33 cellular contexts compared by ENCODE assay signal in the genomic region with DNA sequence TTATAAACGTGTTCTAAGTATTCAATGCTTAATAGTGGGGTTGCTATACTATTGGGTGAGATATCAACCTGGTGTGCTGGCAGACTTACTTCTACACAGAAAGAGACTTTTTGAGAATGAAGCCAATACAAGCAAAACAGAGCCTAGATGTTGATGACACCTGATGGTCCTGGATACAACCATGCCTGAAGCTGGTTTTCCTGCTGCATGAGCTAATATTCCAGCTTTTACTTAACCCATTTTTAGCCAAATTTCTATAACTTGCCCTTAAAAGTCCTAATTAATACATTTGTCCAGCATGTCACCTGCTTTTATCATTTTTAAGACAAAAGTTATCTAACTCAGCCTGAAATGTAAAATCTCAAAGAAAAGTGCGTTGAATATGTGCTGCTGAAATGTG.
"Had no signal": no experiment of that assay in that cellular context is flagged by ENCODE, and none has a peak within 500 bp of the region (broad histone marks: within the 10 kb centered on the region; RNA-seq: fewer than 3 reads in every experiment).

No MANE protein-coding gene starts in this region.

- H3K27ac ChIP-seq: adrenal gland, brain microvascular endothelial cell, VCaP had no signal

- FAIRE-seq: astrocyte, TTC549 had no signal

- H3K9me3 ChIP-seq: adrenal gland, body of pancreas, breast epithelium had no signal

- H3K36me3 ChIP-seq: adrenal gland, brain microvascular endothelial cell, breast epithelium had no signal

- DNase-seq: activated B cell treated with CpG ODN at 0.5 μM for 24 hours; activated CD4-positive, alpha-beta memory T cell treated with anti-CD3 and anti-CD28 coated beads for 36 hours; activated CD4-positive, alpha-beta T cell treated with anti-CD3 and anti-CD28 coated beads for 4 hours; activated CD4-positive, alpha-beta T cell treated with anti-CD3 and anti-CD28 coated beads, Interleukin-2, amount 10 ng/mL, durations not matched to agents 24 days and 14 days; activated CD4-positive, alpha-beta T cell treated with anti-CD3 and anti-CD28 coated beads, Interleukin-2, amount 50 U/mL, for 1 hour; activated CD4-positive, alpha-beta T cell treated with anti-CD3 and anti-CD28 coated beads, Interleukin-2, amount 50 U/mL, for 4 hours; activated CD4-positive, CD25-positive, alpha-beta regulatory T cell treated with anti-CD3 and anti-CD28 coated beads, Interleukin-2, amount 50 U/mL, for 72 hours; activated CD8-positive, alpha-beta memory T cell treated with anti-CD3 and anti-CD28 coated beads, Interleukin-2, amount 50 U/mL, for 4 hours; activated CD8-positive, alpha-beta T cell treated with anti-CD3 and anti-CD28 coated beads for 36 hours; activated effector memory CD4-positive, alpha-beta T cell treated with anti-CD3 and anti-CD28 coated beads, Interleukin-2, amount 50 U/mL, for 16 hours; activated gamma-delta T cell treated with Interleukin-2 at 50 U/mL for 16 hours; activated naive CD4-positive, alpha-beta T cell; activated naive CD4-positive, alpha-beta T cell treated with anti-CD3 and anti-CD28 coated beads for 36 hours; activated naive CD4-positive, alpha-beta T cell treated with anti-CD3 and anti-CD28 coated beads, Interleukin-2, amount 50 U/mL, for 16 hours; activated naive CD8-positive, alpha-beta T cell treated with anti-CD3 and anti-CD28 coated beads for 36 hours; activated T-cell treated with anti-CD3 and anti-CD28 coated beads for 4 hours; activated T-cell treated with anti-CD3 and anti-CD28 coated beads, Interleukin-2, amount 50 U/mL, for 1 hour; activated T-cell treated with anti-CD3 and anti-CD28 coated beads, Interleukin-2, amount 50 U/mL, for 4 hours; activated T-cell treated with anti-CD3 and anti-CD28 coated beads, Interleukin-2, amount 50 U/mL, for 72 hours; amniotic stem cell; brain microvascular endothelial cell; central memory CD4-positive, alpha-beta T cell; T-helper 1 cell; T-helper 2 cell; T-helper 9 cell had no signal

- H3K4me1 ChIP-seq: adrenal gland, breast epithelium had no signal

- ATAC-seq: activated CD8-positive, alpha-beta T cell treated with anti-CD3 and anti-CD28 coated beads for 36 hours; activated naive CD4-positive, alpha-beta T cell treated with anti-CD3 and anti-CD28 coated beads, Interleukin-2, amount 50 U/mL, for 72 hours; activated T-cell treated with anti-CD3 and anti-CD28 coated beads, Interleukin-2, amount 50 U/mL, for 4 hours; activated T-cell treated with anti-CD3 and anti-CD28 coated beads, Interleukin-2, amount 50 U/mL, for 72 hours; activated T-helper 17 cell treated with anti-CD3 and anti-CD28 coated beads, Interleukin-2, amount 50 U/mL, for 72 hours had no signal

- H3K4me3 ChIP-seq: adrenal gland, body of pancreas, breast epithelium had no signal

- H3K27me3 ChIP-seq: adrenal gland, body of pancreas, brain microvascular endothelial cell, breast epithelium had no signal
